ENCODE assay signal across 25 cellular contexts in genomic region chr6:15408758-15409157, GRCh38.
DNase-seq lines count a peak whose midpoint lies in the region; ATAC-seq and TF ChIP-seq lines count a peak whose summit lies in the region.
"Had no signal": no experiment of that assay in that cellular context is flagged by ENCODE, and none has a peak within 500 bp of the region (broad histone marks: within the 10 kb centered on the region; RNA-seq: fewer than 3 reads in every experiment).

No MANE protein-coding gene starts in this region.

- H3K9me3 ChIP-seq in BLaER1 treated with 17β-estradiol and CSF1 and Interleukin-3, amounts not matched to agents 10 nM and 100 nM (replicated peaks in 1 of 11), result peaks cover 0 to 17% (median 16%) of the 10 kb centered on the region in 11 experiments; a peak in 18 of 22 replicates
- H3K9me3 ChIP-seq in HEK293 (ENCODE audit: control insufficient read depth, insufficient read depth, low read depth, low read length), result no peaks in the 10 kb centered on the region
- H3K9me3 ChIP-seq: colonic mucosa, thoracic aorta had no signal

- peak; percentile 21 for ATAC-seq in activated CD4-positive, alpha-beta T cell treated with anti-CD3 and anti-CD28 coated beads for 36 hours
- ATAC-seq: left lobe of liver, Panc1 had no signal

- TF ChIP-seq CTCF in HEK293 (tag by site-specific recombination; IDR thresholded peaks at IDR 0.05), result no peak

- peak overlapping the region in 6 of 11 experiments; percentile 46 to 66 (median 54); a peak in 12 of 22 replicates for H3K27ac ChIP-seq in BLaER1 treated with 17β-estradiol and CSF1 and Interleukin-3, amounts not matched to agents 10 nM and 100 nM
- peak overlapping the region; percentile 47; the same call in 1 of the 2 replicates for H3K27ac ChIP-seq in HEK293 (ENCODE audit: extremely low read depth, low read depth, low read length)
- H3K27ac ChIP-seq: colonic mucosa, epithelial cell of prostate, neural progenitor cell, parathyroid adenoma, skin epidermis, thoracic aorta had no signal

- peaks cover 85% of the 10 kb centered on the region for H3K4me1 Mint-ChIP-seq in activated CD4-positive, alpha-beta T cell treated with anti-CD3 and anti-CD28 coated beads for 36 hours
- peaks cover 79% of the 10 kb centered on the region for H3K4me1 Mint-ChIP-seq in activated naive CD8-positive, alpha-beta T cell treated with anti-CD3 and anti-CD28 coated beads for 36 hours

- no peaks in the 10 kb centered on the region for H3K27me3 ChIP-seq in BLaER1 treated with 17β-estradiol and CSF1 and Interleukin-3, amounts not matched to agents 10 nM and 100 nM
- H3K27me3 ChIP-seq: colonic mucosa, neural progenitor cell had no signal

- H3K9me3 Mint-ChIP-seq in activated CD4-positive, alpha-beta T cell treated with anti-CD3 and anti-CD28 coated beads for 36 hours (ENCODE audit: low read depth), result no peaks in the 10 kb centered on the region
- H3K9me3 Mint-ChIP-seq in activated naive CD8-positive, alpha-beta T cell treated with anti-CD3 and anti-CD28 coated beads for 36 hours, result peaks cover 2% of the 10 kb centered on the region

- H3K9ac ChIP-seq in BLaER1 treated with 17β-estradiol and CSF1 and Interleukin-3, amounts not matched to agents 10 nM and 100 nM, result peak overlapping the region in 4 of 11 experiments; percentile 33 to 66 (median 58); a peak in 6 of 22 replicates
- H3K9ac ChIP-seq: neural progenitor cell, parathyroid adenoma had no signal

- H3K27ac Mint-ChIP-seq in activated CD4-positive, alpha-beta T cell treated with anti-CD3 and anti-CD28 coated beads for 36 hours, result peak overlapping the region; percentile 72
- H3K27ac Mint-ChIP-seq in activated naive CD8-positive, alpha-beta T cell treated with anti-CD3 and anti-CD28 coated beads for 36 hours, result peak overlapping the region; percentile 55
- H3K27ac Mint-ChIP-seq: neural progenitor cell had no signal

- no peaks in the 10 kb centered on the region for H3K27me3 Mint-ChIP-seq in activated CD4-positive, alpha-beta T cell treated with anti-CD3 and anti-CD28 coated beads for 36 hours
- no peaks in the 10 kb centered on the region for H3K27me3 Mint-ChIP-seq in activated naive CD8-positive, alpha-beta T cell treated with anti-CD3 and anti-CD28 coated beads for 36 hours
- H3K27me3 Mint-ChIP-seq: CD4-positive, alpha-beta memory T cell had no signal

- H3K4me1 ChIP-seq in BLaER1 treated with 17β-estradiol and CSF1 and Interleukin-3, amounts not matched to agents 10 nM and 100 nM, result peaks cover 83 to 91% (median 88%) of the 10 kb centered on the region in 10 experiments
- H3K4me1 ChIP-seq in HEK293 (ENCODE audit: control insufficient read depth, insufficient read depth, low read length), result peaks cover 47% of the 10 kb centered on the region
- H3K4me1 ChIP-seq: colonic mucosa had no signal

- CTCF ChIA-PET in activated CD4-positive, alpha-beta T cell treated with anti-CD3 and anti-CD28 coated beads for 36 hours (lab: Charles Lee), result no interaction called here
- CTCF ChIA-PET in HEK293 (lab: Yijun Ruan, JAX), result interaction anchor here (0.9 kb wide), 1 partner anchor 16 kb away, joined by 3 read pairs; no protein-coding TSS in a partner anchor

- peak overlapping the region in 2 of 10 experiments; percentile 9 to 10; a peak in 1 of 20 replicates for H3K4me3 ChIP-seq in BLaER1 treated with 17β-estradiol and CSF1 and Interleukin-3, amounts not matched to agents 10 nM and 100 nM
- no peak overlapping the region for H3K4me3 ChIP-seq in HEK293 (ENCODE audit: low read depth, low read length)
- H3K4me3 ChIP-seq: colonic mucosa, neural progenitor cell, skin epidermis, thoracic aorta had no signal

- peaks cover 13 to 26% (median 23%) of the 10 kb centered on the region in 11 experiments; a peak in 20 of 22 replicates for H3K36me3 ChIP-seq in BLaER1 treated with 17β-estradiol and CSF1 and Interleukin-3, amounts not matched to agents 10 nM and 100 nM
- peaks cover 0 to 5% of the 10 kb centered on the region in 2 experiments; a peak in 1 of 3 replicates for H3K36me3 ChIP-seq in HEK293 (ENCODE audit: control insufficient read depth in 2 of 2, insufficient read depth in 1 of 2, low read length in 2 of 2)
- H3K36me3 ChIP-seq: colonic mucosa, neural progenitor cell, thoracic aorta had no signal

- peak overlapping the region; percentile 54 to 84 (median 71); a peak in 21 of 22 replicates for H3K4me2 ChIP-seq in BLaER1 treated with 17β-estradiol and CSF1 and Interleukin-3, amounts not matched to agents 10 nM and 100 nM
- H3K4me2 ChIP-seq: neural progenitor cell had no signal

- H3K4me3 Mint-ChIP-seq in activated CD4-positive, alpha-beta T cell treated with anti-CD3 and anti-CD28 coated beads for 36 hours, result no peak overlapping the region
- H3K4me3 Mint-ChIP-seq in activated naive CD8-positive, alpha-beta T cell treated with anti-CD3 and anti-CD28 coated beads for 36 hours, result no peak overlapping the region
- H3K4me3 Mint-ChIP-seq: neural progenitor cell had no signal

- POLR2A ChIA-PET in activated CD4-positive, alpha-beta T cell treated with anti-CD3 and anti-CD28 coated beads for 36 hours (lab: Charles Lee), result no interaction called here
- POLR2A ChIA-PET in HEK293 (lab: Yijun Ruan, JAX), result no interaction called here

- intact Hi-C loops in activated CD4-positive, alpha-beta T cell treated with anti-CD3 and anti-CD28 coated beads for 36 hours (cut with DNase I, micrococcal nuclease), result no loop called here

- peaks cover 39 to 100% (median 78%) of the 10 kb centered on the region in 11 experiments; a peak in 19 of 22 replicates for H4K20me1 ChIP-seq in BLaER1 treated with 17β-estradiol and CSF1 and Interleukin-3, amounts not matched to agents 10 nM and 100 nM

- no peak for DNase-seq in activated CD4-positive, alpha-beta T cell treated with anti-CD3 and anti-CD28 coated beads for 36 hours
- no peak for DNase-seq in activated CD4-positive, alpha-beta T cell treated with anti-CD3 and anti-CD28 coated beads for 48 hours
- no peak for DNase-seq in activated naive CD8-positive, alpha-beta T cell treated with anti-CD3 and anti-CD28 coated beads for 36 hours
- DNase-seq in C1 segment of cervical spinal cord (lab: John Stamatoyannopoulos, UW), result no peak
- no peak for DNase-seq in COR-L47 (lab: John Stamatoyannopoulos, UW)
- DNase-seq in occipital lobe (lab: John Stamatoyannopoulos, UW), result no peak
- DNase-seq: activated CD4-positive, alpha-beta T cell treated with anti-CD3 and anti-CD28 coated beads for 4 hours; CD4-positive, alpha-beta memory T cell; colonic mucosa; effector CD4-positive, alpha-beta T cell; EL; NCI-H1048; NCI-H446; NCI-H748 treated with DMSO at 0.1 percent for 48 hours; SHP77; stimulated activated naive CD4-positive, alpha-beta T cell treated with Interleukin-2 at 50 U/mL for 16 hours had no signal

- H3K36me3 Mint-ChIP-seq in activated CD4-positive, alpha-beta T cell treated with anti-CD3 and anti-CD28 coated beads for 36 hours (ENCODE audit: low read depth), result peaks cover 33% of the 10 kb centered on the region
- H3K36me3 Mint-ChIP-seq in activated naive CD8-positive, alpha-beta T cell treated with anti-CD3 and anti-CD28 coated beads for 36 hours, result peaks cover 29% of the 10 kb centered on the region

TF ChIP-seq in HEK293, 187 proteins besides CTCF, POLR2A, EP300 and RAD21:
- TF ChIP-seq ZNF837 (tag by site-specific recombination; IDR thresholded peaks at IDR 0.05), result no peak
- TF ChIP-seq KLF9 (tag by site-specific recombination; IDR thresholded peaks at IDR 0.05; ENCODE audit: low read depth), result no peak
- no peak for TF ChIP-seq ZNF639 (tag by site-specific recombination; IDR thresholded peaks at IDR 0.05)
- no peak for TF ChIP-seq ZNF530 (tag by site-specific recombination; IDR thresholded peaks at IDR 0.05; ENCODE audit: low read depth)
- TF ChIP-seq ZNF394 (tag by site-specific recombination; IDR thresholded peaks at IDR 0.05; ENCODE audit: borderline replicate concordance), result no peak
- TF ChIP-seq ZNF707 (tag by site-specific recombination; IDR thresholded peaks at IDR 0.05), result no peak
- no peak for TF ChIP-seq ZNF626 (tag by site-specific recombination; IDR thresholded peaks at IDR 0.05)
- no peak for TF ChIP-seq ZNF335 (tag by site-specific recombination; conservative IDR thresholded peaks at IDR 0.05)
- no peak for TF ChIP-seq INSM2 (tag by site-specific recombination; IDR thresholded peaks at IDR 0.05)
